8 cellular contexts compared by ENCODE assay signal in genomic region chr4:152935661-152936445, GRCh38. TPM values are rescaled to one million over a fixed set of nuclear protein-coding genes. Genes with fewer than 3 reads are reported as not detected.
DNase-seq lines count a peak whose midpoint lies in the region; ATAC-seq and TF ChIP-seq lines count a peak whose summit lies in the region.

FHDC1 (plus strand) TSS chr4:152936323; CDS start chr4:152943058, 6,735 bp downstream.

- peak within 1 kb of the TSS; percentile 69 to 89 (median 75) for H3K4me3 Mint-ChIP-seq in CD8-positive, alpha-beta memory T cell
- H3K4me3 Mint-ChIP-seq in stimulated activated naive B cell treated with anti-CD40 and anti-IgM and Interleukin-4, amounts not matched to agents 10 μg/mL and 1 μg/mL and 100 μg/mL, for 72 hours, result peak within 1 kb of the TSS; percentile 85 to 86

- H3K27me3 ChIP-seq in CD8-positive, alpha-beta memory T cell (ENCODE audit: insufficient read depth, low read length, poor library complexity, severe bottlenecking), result peaks cover 19% of the 10 kb centered on the region
- H3K27me3 ChIP-seq in kidney epithelial cell (ENCODE audit: control insufficient read depth, insufficient read depth, low read length), result peaks cover 19% of the 10 kb centered on the region

- peaks cover 41 to 59% of the 10 kb centered on the region in 2 donors for H3K27me3 Mint-ChIP-seq in CD8-positive, alpha-beta memory T cell
- peaks cover 43 to 44% of the 10 kb centered on the region in 2 donors for H3K27me3 Mint-ChIP-seq in stimulated activated naive B cell treated with anti-CD40 and anti-IgM and Interleukin-4, amounts not matched to agents 10 μg/mL and 1 μg/mL and 100 μg/mL, for 72 hours

- peak within 1 kb of the TSS in 1 of 8 donors; percentile 7 for H3K27ac Mint-ChIP-seq in CD8-positive, alpha-beta memory T cell
- H3K27ac Mint-ChIP-seq in stimulated activated naive B cell treated with anti-CD40 and anti-IgM and Interleukin-4, amounts not matched to agents 10 μg/mL and 1 μg/mL and 100 μg/mL, for 72 hours, result no peak within 1 kb of the TSS

- TF ChIP-seq CTCF in kidney epithelial cell (IDR thresholded peaks at IDR 0.05; ENCODE audit: insufficient read depth, low read length, poor library complexity, severe bottlenecking), result no peak

- H3K36me3 ChIP-seq in CD8-positive, alpha-beta memory T cell (ENCODE audit: insufficient read depth, low read length), result no peaks in the 10 kb centered on the region
- no peaks in the 10 kb centered on the region for H3K36me3 ChIP-seq in kidney epithelial cell (ENCODE audit: control insufficient read depth, insufficient read depth, low read length)

- no peak for DNase-seq in CD8-positive, alpha-beta memory T cell
- DNase-seq in NCI-H526 (lab: John Stamatoyannopoulos, UW) (peak; percentile 76 to 96), T47D (ENCODE audit: low read depth in 1 of 2, low spot score in 1 of 2) (peak; percentile 69 to 87), kidney epithelial cell (ENCODE audit: low read depth) (no peak)
- DNase-seq in stimulated activated naive B cell treated with anti-CD40 and anti-IgM and Interleukin-4, amounts not matched to agents 10 μg/mL and 1 μg/mL and 100 μg/mL, for 72 hours, result no peak

- POLR2A ChIA-PET in CD8-positive, alpha-beta memory T cell (lab: Charles Lee), result no interaction called here

- peak within 1 kb of the TSS; percentile 16 for H3K27ac ChIP-seq in CD8-positive, alpha-beta memory T cell (ENCODE audit: low read depth, low read length)

- no peaks in the 10 kb centered on the region for H3K36me3 Mint-ChIP-seq in CD8-positive, alpha-beta memory T cell
- peaks cover 0 to 3% of the 10 kb centered on the region in 2 donors for H3K36me3 Mint-ChIP-seq in stimulated activated naive B cell treated with anti-CD40 and anti-IgM and Interleukin-4, amounts not matched to agents 10 μg/mL and 1 μg/mL and 100 μg/mL, for 72 hours

- H3K4me3 ChIP-seq in CD8-positive, alpha-beta memory T cell (ENCODE audit: low read length), result peak within 1 kb of the TSS; percentile 39
- H3K4me3 ChIP-seq in kidney epithelial cell (ENCODE audit: low read depth, low read length), result peak within 1 kb of the TSS; percentile 47

- H3K9me3 ChIP-seq in CD8-positive, alpha-beta memory T cell (ENCODE audit: low read length), result no peaks in the 10 kb centered on the region

- peaks cover 0 to 2% (median 0%) of the 10 kb centered on the region in 5 donors for H3K9me3 Mint-ChIP-seq in CD8-positive, alpha-beta memory T cell
- no peaks in the 10 kb centered on the region for H3K9me3 Mint-ChIP-seq in stimulated activated naive B cell treated with anti-CD40 and anti-IgM and Interleukin-4, amounts not matched to agents 10 μg/mL and 1 μg/mL and 100 μg/mL, for 72 hours

- peaks cover 6% of the 10 kb centered on the region for H3K4me1 ChIP-seq in CD8-positive, alpha-beta memory T cell (ENCODE audit: insufficient read depth, low read length)

- peaks cover 17 to 25% (median 25%) of the 10 kb centered on the region in 3 donors for H3K4me1 Mint-ChIP-seq in CD8-positive, alpha-beta memory T cell
- H3K4me1 Mint-ChIP-seq in stimulated activated naive B cell treated with anti-CD40 and anti-IgM and Interleukin-4, amounts not matched to agents 10 μg/mL and 1 μg/mL and 100 μg/mL, for 72 hours, result peaks cover 18 to 26% of the 10 kb centered on the region in 2 donors

- in situ Hi-C loops in T47D (cut with HindIII; ENCODE audit: low pct_unique_long_range_greater_than_20kb, low sequenced_read_pairs), result no loop called here

- ATAC-seq in GM21390 (IDR thresholded peaks at IDR 0.05; ENCODE audit: unreplicated experiment) (peak; percentile 30), HG02884 (IDR thresholded peaks at IDR 0.05; ENCODE audit: unreplicated experiment) (no peak), GM21360 (IDR thresholded peaks at IDR 0.05; ENCODE audit: unreplicated experiment) (no peak)
- ATAC-seq in stimulated activated naive B cell treated with anti-CD40 and anti-IgM and Interleukin-4, amounts not matched to agents 10 μg/mL and 1 μg/mL and 100 μg/mL, for 72 hours (replicated peaks), result peak; percentile 48 to 59

- CTCF ChIA-PET in CD8-positive, alpha-beta memory T cell (lab: Charles Lee), result no interaction called here

RNA-seq across cellular contexts. Expression of gene FHDC1, which starts in this region (rescaled TPM):
- under 1 TPM; 0.04 TPM for total RNA-seq in CD8-positive, alpha-beta memory T cell
- polyA plus RNA-seq in CD8-positive, alpha-beta memory T cell, result not detected
- 3.1 and 3.7 TPM in 2 replicates for total RNA-seq in kidney epithelial cell

Comparison
In these comparisons a context has a peak if more than half of its experiments do, and no peak if none do; other contexts are left out.
1. DNase-seq: peak in NCI-H526 (2 of 2) and T47D (2 of 2); none in CD8-positive, alpha-beta memory T cell (0 of 5), kidney epithelial cell (single experiment) and stimulated activated naive B cell treated with anti-CD40 and anti-IgM and Interleukin-4, amounts not matched to agents 10 μg/mL and 1 μg/mL and 100 μg/mL, for 72 hours (single experiment).
2. ATAC-seq: peak in GM21390 (single experiment) and stimulated activated naive B cell treated with anti-CD40 and anti-IgM and Interleukin-4, amounts not matched to agents 10 μg/mL and 1 μg/mL and 100 μg/mL, for 72 hours (2 of 2); none in HG02884 (single experiment) and GM21360 (single experiment).